Comparison of ENCODE assay signal across 28 cellular contexts in genomic region chr21:27741736-27742135, GRCh38.
"Had no signal": no experiment of that assay in that cellular context is flagged by ENCODE, and none has a peak within 500 bp of the region (broad histone marks: within the 10 kb centered on the region; RNA-seq: fewer than 3 reads in every experiment).

No MANE protein-coding gene starts in this region.

- H3K4me3 ChIP-seq: cardiac muscle cell, gastroesophageal sphincter, hepatocyte, lower lobe of right lung, neural progenitor cell, skin epidermis, thoracic aorta, uterus had no signal

- DNase-seq: activated CD4-positive, alpha-beta T cell treated with anti-CD3 and anti-CD28 coated beads for 4 hours; activated CD4-positive, alpha-beta T cell treated with anti-CD3 and anti-CD28 coated beads, Interleukin-2, amount 50 U/mL, for 4 hours; activated naive CD4-positive, alpha-beta T cell; activated T-cell treated with anti-CD3 and anti-CD28 coated beads for 4 hours; activated T-cell treated with anti-CD3 and anti-CD28 coated beads, Interleukin-2, amount 50 U/mL, for 72 hours; anterior cingulate cortex; cortex of kidney; effector memory CD8-positive, alpha-beta T cell; erythroblast; islet precursor cell; lower lobe of right lung; mesendoderm; natural killer cell; occipital lobe; right cardiac atrium; stimulated activated CD4-positive, alpha-beta T cell treated with anti-CD3 and anti-CD28 coated beads, Interleukin-12 subunit alpha, Interleukin-12 subunit beta, amount 100 ng/mL, for 4 hours; stimulated activated CD4-positive, alpha-beta T cell treated with anti-CD3 and anti-CD28 coated beads, Interleukin-4, amount 100 ng/mL, for 1 hour; stimulated activated naive CD8-positive, alpha-beta T cell treated with anti-CD3 and anti-CD28 coated beads, Interleukin-15, Interleukin-2, amounts not matched to agents 100 U/mL and 50 U/mL, for 24 hours; T-helper 9 cell; trophoblast cell; uterus had no signal

- FAIRE-seq: TTC549 had no signal
